9 cellular contexts compared by ENCODE assay signal in the genomic region with DNA sequence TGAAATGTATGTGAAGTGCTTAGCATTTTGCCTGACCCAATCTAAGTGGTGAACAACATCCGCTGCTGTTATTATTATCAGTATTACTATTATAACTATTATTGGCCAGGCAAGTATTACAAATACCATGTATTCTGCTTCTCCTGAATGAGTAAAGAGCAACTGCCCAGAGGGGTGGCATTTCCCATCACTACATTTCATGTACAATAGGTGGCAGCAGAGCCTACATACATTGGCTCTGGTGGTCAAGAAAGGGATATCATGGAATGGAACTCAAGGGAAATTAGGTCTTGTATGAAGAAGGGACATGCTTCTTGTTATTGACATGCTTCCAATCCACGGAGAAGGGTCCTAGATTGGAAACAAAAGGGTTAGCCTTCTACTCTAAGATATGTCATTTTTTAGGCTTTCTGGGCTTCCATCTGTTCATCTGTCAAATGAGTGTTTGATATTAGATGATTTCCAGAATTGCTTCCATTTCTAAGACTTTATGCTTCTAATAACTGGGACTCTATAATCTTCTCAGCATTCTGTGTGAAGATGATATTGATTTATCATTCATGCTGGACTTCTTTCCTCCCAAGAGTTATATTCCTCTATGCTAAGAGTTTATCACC.
DNase-seq lines count a peak whose midpoint lies in the region; ATAC-seq and TF ChIP-seq lines count a peak whose summit lies in the region.
"Had no signal": no experiment of that assay in that cellular context is flagged by ENCODE, and none has a peak within 500 bp of the region (broad histone marks: within the 10 kb centered on the region; RNA-seq: fewer than 3 reads in every experiment).

No MANE protein-coding gene starts in this region.

- 70 to 87% (median 84%) methylated on average over 2 of the region's 2 CpGs for WGBS in adrenal gland, 4 donors

- H3K27ac ChIP-seq in adrenal gland: no peak overlapping the region
- H3K27ac ChIP-seq: BLaER1 had no signal

- no peaks in the 10 kb centered on the region for H3K9me3 ChIP-seq in adrenal gland (replicated peaks in 1 of 3)
- H3K9me3 ChIP-seq: BLaER1 had no signal

- peak; percentile 56 for ATAC-seq in HG02642 (IDR thresholded peaks at IDR 0.05; ENCODE audit: poor library complexity, unreplicated experiment)

- no peak overlapping the region for H3K4me3 ChIP-seq in adrenal gland
- H3K4me3 ChIP-seq: BLaER1 had no signal

- TF ChIP-seq CTCF in adrenal gland (IDR thresholded peaks at IDR 0.05): peak; percentile 36 to 97 (median 78)

- intact Hi-C loops in adrenal gland (cut with DNase I): no loop called here

- TF ChIP-seq POLR2A in adrenal gland (IDR thresholded peaks at IDR 0.05): no peak

- peaks cover 0 to under 1% of the 10 kb centered on the region in 2 donors for H3K4me1 ChIP-seq in adrenal gland (replicated peaks in 1 of 2)
- H3K4me1 ChIP-seq: BLaER1 had no signal

- DNase-seq in NCI-H1436 (lab: John Stamatoyannopoulos, UW) (peak; percentile 13), NCI-H1436 treated with DMSO at 0.1 percent for 48 hours (lab: John Stamatoyannopoulos, UW) (no peak), NCI-H226 (peak; percentile 28), adrenal gland (peak in 3 of 7 donors; percentile 36 to 60 (median 43)), iPS DF 4.7 (ENCODE audit: extremely low read depth, low spot score) (peak; percentile 28), stromal cell of bone marrow (ENCODE audit: low read depth) (peak; percentile 41), cortex of kidney (lab: John Stamatoyannopoulos, UW) (no peak)

- H3K36me3 ChIP-seq in adrenal gland (replicated peaks in 1 of 2): no peaks in the 10 kb centered on the region
- H3K36me3 ChIP-seq: BLaER1 had no signal

- H3K27me3 ChIP-seq in adrenal gland: no peaks in the 10 kb centered on the region
- H3K27me3 ChIP-seq: BLaER1 had no signal

Comparison
In these comparisons a context has a peak if more than half of its experiments do, and no peak if none do; other contexts are left out.
1. DNase-seq: peak in NCI-H1436 (single experiment), NCI-H226 (single experiment), iPS DF 4.7 (single experiment) and stromal cell of bone marrow (single experiment); none in NCI-H1436 treated with DMSO at 0.1 percent for 48 hours (single experiment) and cortex of kidney (single experiment).